8 cellular contexts compared by ENCODE assay signal in genomic region chr6:43053545-43054205, GRCh38. TPM values are rescaled to one million over a fixed set of nuclear protein-coding genes. Genes with fewer than 3 reads are reported as not detected.
DNase-seq lines count a peak whose midpoint lies in the region; ATAC-seq, FAIRE-seq and TF ChIP-seq lines count a peak whose summit lies in the region.

Gene CUL7, minus strand, starts transcription at chr6:43053851. Its CDS starts 1,063 bp downstream, at chr6:43052788.

- POLR2A ChIA-PET in IMR-90 (lab: Charles Lee; ENCODE audit: unreplicated experiment) (interaction anchor here (0.5 to 1.1 kb wide), 5 partner anchors 9 to 303 kb away, joined by 3 to 4 read pairs (median 3); no protein-coding TSS in a partner anchor), OCI-LY7 (lab: Charles Lee) (interaction anchor here (0.7 to 2.4 kb wide), 7 partner anchors 8 to 124 kb away, joined by 3 to 6 read pairs (median 5); partner anchors contain the start of genes CNPY3, KLHDC3, MEA1 and PPP2R5D), endothelial cell of umbilical vein (lab: Charles Lee) (interaction anchor here (0.7 to 0.8 kb wide), 4 partner anchors 33 to 316 kb away, joined by 3 to 7 read pairs (median 5); partner anchors contain the start of genes KLHDC3, MEA1, RRP36 and ZNF318)

- peak; percentile 4; the same call in 1 of the 2 replicates for TF ChIP-seq RAD21 in IMR-90 (IDR thresholded peaks at IDR 0.05; ENCODE audit: low read length)

- peak within 1 kb of the TSS; percentile 54; the same call in 1 of the 3 replicates for H2BK15ac ChIP-seq in IMR-90 (ENCODE audit: low read depth, low read length)

- H3K79me1 ChIP-seq in IMR-90 (ENCODE audit: low read depth in 1 of 2, low read length in 2 of 2) = peaks cover 26 to 60% of the 10 kb centered on the region in 2 experiments

- peaks cover 40% of the 10 kb centered on the region for H3K36me3 ChIP-seq in IMR-90 (ENCODE audit: control insufficient read depth, insufficient read depth, low read length)
- H3K36me3 ChIP-seq in OCI-LY7 (ENCODE audit: insufficient read depth, low read length) = peaks cover 23% of the 10 kb centered on the region
- H3K36me3 ChIP-seq in endothelial cell of umbilical vein (ENCODE audit: control insufficient read depth in 2 of 2, extremely low read depth in 1 of 2, insufficient read depth in 2 of 2, low read length in 2 of 2) = peaks cover 0 to 11% of the 10 kb centered on the region in 2 experiments

- H3K4ac ChIP-seq in IMR-90 (ENCODE audit: low read depth, low read length) = peak within 1 kb of the TSS; percentile 98

- H3K27ac ChIP-seq in IMR-90 (ENCODE audit: insufficient read depth, low read length) (peak within 1 kb of the TSS; percentile 87), OCI-LY7 (ENCODE audit: low read depth, low read length, poor library complexity, severe bottlenecking) (peak within 1 kb of the TSS; percentile 57), endothelial cell of umbilical vein (ENCODE audit: insufficient read depth, low read depth, low read length) (peak within 1 kb of the TSS; percentile 82)

- WGBS in IMR-90 (ENCODE audit: extremely low coverage in 2 of 2, insufficient read length in 1 of 2), 2 experiments = 0% methylated on average over 14 of the region's 45 CpGs; no CpG with 5 or more reads in 1 of the 2 experiments

- H3K9me3 ChIP-seq in IMR-90 (ENCODE audit: control insufficient read depth, insufficient read depth, low read length) = no peaks in the 10 kb centered on the region
- no peaks in the 10 kb centered on the region for H3K9me3 ChIP-seq in OCI-LY7 (ENCODE audit: low read length)
- no peaks in the 10 kb centered on the region for H3K9me3 ChIP-seq in endothelial cell of umbilical vein (replicated peaks; ENCODE audit: control insufficient read depth, insufficient read depth, low read length)

- H3K9ac ChIP-seq in IMR-90 (ENCODE audit: low read depth, low read length) (peak within 1 kb of the TSS; percentile 95), endothelial cell of umbilical vein (replicated peaks; ENCODE audit: extremely low read depth, insufficient read depth, low read length) (peak within 1 kb of the TSS; percentile 81)

- H4K8ac ChIP-seq in IMR-90 (ENCODE audit: low read depth in 2 of 2, low read length in 2 of 2) = peak within 1 kb of the TSS; percentile 84 to 100

- H3K79me2 ChIP-seq in OCI-LY7 (ENCODE audit: insufficient read depth, low read depth, low read length) (peaks cover 12% of the 10 kb centered on the region), endothelial cell of umbilical vein (ENCODE audit: control insufficient read depth, insufficient read depth, low read length) (peaks cover 11% of the 10 kb centered on the region)

- dilution Hi-C loops in IMR-90 (cut with HindIII; ENCODE audit: low sequenced_read_pairs, unreplicated experiment) (no loop called here), endothelial cell of umbilical vein (cut with MboI; ENCODE audit: extremely low pct_ligation_motif_present, low sequenced_read_pairs) (no loop called here)

- H3K18ac ChIP-seq in IMR-90 (ENCODE audit: low read depth, low read length) = peak within 1 kb of the TSS; percentile 62

- peaks cover 21% of the 10 kb centered on the region for H3K9me1 ChIP-seq in IMR-90 (ENCODE audit: insufficient read depth, low read length)
- H3K9me1 ChIP-seq in endothelial cell of umbilical vein (replicated peaks; ENCODE audit: control insufficient read depth, extremely low read depth, insufficient read depth, low read length) = no peaks in the 10 kb centered on the region

- CTCF ChIA-PET in IMR-90 (lab: Yijun Ruan, JAX) (no interaction called here), OCI-LY7 (lab: Charles Lee; ENCODE audit: unreplicated experiment) (no interaction called here), endothelial cell of umbilical vein (lab: Charles Lee) (interaction anchor here (0.6 to 1.4 kb wide), 9 partner anchors 9 to 94 kb away, joined by 3 to 5 read pairs (median 4); partner anchors contain the start of genes KLHDC3, MEA1, PEX6 and RRP36)

- H2AK5ac ChIP-seq in IMR-90 (ENCODE audit: low read depth, low read length) = peak within 1 kb of the TSS; percentile 100

- BruUV-seq in IMR-90 (replicated peaks; lab: Mats Ljungman, UMichigan) (no TSS peak), OCI-LY7 (replicated peaks; lab: Mats Ljungman, UMichigan) (no TSS peak), endothelial cell of umbilical vein (replicated peaks; lab: Mats Ljungman, UMichigan) (no TSS peak)

- no peaks in the 10 kb centered on the region for H3K27me3 ChIP-seq in IMR-90 (ENCODE audit: control insufficient read depth, insufficient read depth, low read length)
- H3K27me3 ChIP-seq in endothelial cell of umbilical vein (ENCODE audit: control insufficient read depth in 2 of 2, insufficient read depth in 2 of 2, low read length in 2 of 2) = no peaks in the 10 kb centered on the region

- DNase-seq in D721Med (ENCODE audit: insufficient read length, low spot score) = peak; percentile 100
- DNase-seq in IMR-90 = peak; percentile 93
- peak; percentile 89 for DNase-seq in OCI-LY7 (ENCODE audit: low spot score)
- DNase-seq in activated CD8-positive, alpha-beta memory T cell treated with anti-CD3 and anti-CD28 coated beads, Interleukin-2, amount 50 U/mL, for 48 hours = peak; percentile 94
- DNase-seq in endothelial cell of umbilical vein (ENCODE audit: low read depth, low spot score) = peak; percentile 95
- peak; percentile 81 for DNase-seq in middle frontal gyrus (ENCODE audit: extremely low spot score, low spot score)
- peak; percentile 75 to 79 for DNase-seq in stimulated activated CD8-positive, alpha-beta memory T cell treated with anti-CD3 and anti-CD28 coated beads, Interleukin-2, amount 100 ng/mL, for 1 hour (ENCODE audit: low read depth in 2 of 2)

- H2AK9ac ChIP-seq in IMR-90 (replicated peaks; ENCODE audit: low read depth, low read length, poor library complexity) = peak within 1 kb of the TSS; percentile 100

- peak within 1 kb of the TSS; percentile 99 for H3K4me2 ChIP-seq in IMR-90 (ENCODE audit: low read depth, low read length)
- peak within 1 kb of the TSS; percentile 92 for H3K4me2 ChIP-seq in OCI-LY7 (ENCODE audit: low read length)
- H3K4me2 ChIP-seq in endothelial cell of umbilical vein (ENCODE audit: insufficient read depth, low read length) = peak within 1 kb of the TSS; percentile 44

- peak within 1 kb of the TSS; percentile 93 for H2AFZ ChIP-seq in IMR-90 (replicated peaks; ENCODE audit: low read length, poor library complexity)
- H2AFZ ChIP-seq in OCI-LY7 (ENCODE audit: low read length) = peak within 1 kb of the TSS; percentile 58
- H2AFZ ChIP-seq in endothelial cell of umbilical vein (ENCODE audit: low read depth, low read length) = peak within 1 kb of the TSS; percentile 8

- TF ChIP-seq CTCF in D721Med (IDR thresholded peaks at IDR 0.05; ENCODE audit: insufficient read depth, missing control alignments) (no peak), IMR-90 (conservative IDR thresholded peaks at IDR 0.05; ENCODE audit: low read depth, low read length) (0 out of 2 replicates have a peak, but pooled peaks have one; percentile 5), OCI-LY7 (conservative IDR thresholded peaks at IDR 0.05; ENCODE audit: low read length) (no peak), endothelial cell of umbilical vein (IDR thresholded peaks at IDR 0.05; ENCODE audit: extremely low read depth in 1 of 2, insufficient read depth in 1 of 2, low read depth in 1 of 2, low read length in 2 of 2) (no peak)

- H3K23ac ChIP-seq in IMR-90 (ENCODE audit: low read depth, low read length) = peak within 1 kb of the TSS; percentile 98

- H3K4me3 ChIP-seq in IMR-90 (ENCODE audit: insufficient read depth, low read depth, low read length) = peak within 1 kb of the TSS; percentile 68
- H3K4me3 ChIP-seq in OCI-LY7 (ENCODE audit: low read depth, low read length, poor library complexity, severe bottlenecking) = peak within 1 kb of the TSS; percentile 77
- peak within 1 kb of the TSS; percentile 30 to 64 (median 40) for H3K4me3 ChIP-seq in endothelial cell of umbilical vein (replicated peaks in 1 of 3; ENCODE audit: insufficient read depth in 1 of 3, low read depth in 1 of 3, low read length in 3 of 3)

- H4K20me1 ChIP-seq in IMR-90 (ENCODE audit: insufficient read depth, low read length) (no peaks in the 10 kb centered on the region), OCI-LY7 (ENCODE audit: insufficient read depth, low read length) (no peaks in the 10 kb centered on the region), endothelial cell of umbilical vein (replicated peaks; ENCODE audit: control insufficient read depth, extremely low read depth, insufficient read depth, low read length) (no peaks in the 10 kb centered on the region)

- peak; percentile 77 for ATAC-seq in GM21515 (IDR thresholded peaks at IDR 0.05; ENCODE audit: unreplicated experiment)
- peak; percentile 95 for ATAC-seq in IMR-90 (ENCODE audit: low read depth)

- H4K5ac ChIP-seq in IMR-90 (ENCODE audit: low read depth, low read length) = peak within 1 kb of the TSS; percentile 99

- FAIRE-seq in D721Med (lab: Jason Lieb, UNC) = no peak
- FAIRE-seq in endothelial cell of umbilical vein (lab: Jason Lieb, UNC) = peak; percentile 97

- intact Hi-C loops in IMR-90 (cut with micrococcal nuclease) = loop anchor here (1.0 to 5.0 kb wide), 3 partner anchors 9 to 89 kb away; no protein-coding TSS in a partner anchor
- intact Hi-C loops in OCI-LY7 (cut with micrococcal nuclease; ENCODE audit: unreplicated experiment) = loop anchor here (2.0 kb wide), 1 partner anchor 39 kb away; the partner anchor contains the start of gene KLHDC3
- intact Hi-C loops in endothelial cell of umbilical vein (cut with micrococcal nuclease) = loop anchor here (1.0 to 2.0 kb wide), 3 partner anchors 33 to 69 kb away; partner anchors contain the start of genes KLHDC3, PPP2R5D and RRP36

- peaks cover 20% of the 10 kb centered on the region for H3K4me1 ChIP-seq in IMR-90 (ENCODE audit: control insufficient read depth, insufficient read depth, low read length)
- peaks cover 32% of the 10 kb centered on the region for H3K4me1 ChIP-seq in OCI-LY7 (ENCODE audit: insufficient read depth, low read length, poor library complexity, severe bottlenecking)
- peaks cover 16% of the 10 kb centered on the region for H3K4me1 ChIP-seq in endothelial cell of umbilical vein (ENCODE audit: control insufficient read depth, extremely low read depth, insufficient read depth, low read length)

- H4K91ac ChIP-seq in IMR-90 (ENCODE audit: insufficient read depth, low read depth, low read length) = peak within 1 kb of the TSS; percentile 88

- peak within 1 kb of the TSS; percentile 98 for H3K14ac ChIP-seq in IMR-90 (replicated peaks; ENCODE audit: low read depth, low read length)

- peak within 1 kb of the TSS; percentile 89 for H3K56ac ChIP-seq in IMR-90 (ENCODE audit: extremely low read depth, insufficient read depth, low read length)

- peak within 1 kb of the TSS; percentile 87 for H2BK5ac ChIP-seq in IMR-90 (ENCODE audit: low read depth, low read length, poor library complexity, severe bottlenecking)

- in situ Hi-C loops in IMR-90 (cut with MboI; ENCODE audit: low sequenced_read_pairs) = no loop called here

- no peaks in the 10 kb centered on the region for H3K9me2 ChIP-seq in OCI-LY7 (ENCODE audit: insufficient read depth, low read length)

- H2BK20ac ChIP-seq in IMR-90 (ENCODE audit: low read depth, low read length) = no peak within 1 kb of the TSS

- H2BK120ac ChIP-seq in IMR-90 (ENCODE audit: low read depth, low read length) = peak within 1 kb of the TSS; percentile 71

- TF ChIP-seq POLR2A in IMR-90 (IDR thresholded peaks at IDR 0.05; ENCODE audit: low read depth, low read length) (peak; percentile 90), endothelial cell of umbilical vein (IDR thresholded peaks at IDR 0.05; ENCODE audit: low read depth, low read length) (peak; percentile 99)

RNA-seq across cellular contexts. Expression of gene CUL7, which starts in this region (rescaled TPM):
- 33.3 and 39.3 TPM in 2 replicates for total RNA-seq in IMR-90 (2012; rRNA removed)
- polyA plus RNA-seq in IMR-90 (2012; rRNA removed) = 38.0 and 39.9 TPM in 2 replicates
- polyA plus RNA-seq in IMR-90 (2012; cell fraction: cytosol; rRNA removed) = 21.6 and 30.2 TPM in 2 replicates
- polyA plus RNA-seq in IMR-90 (2012; cell fraction: nucleus; rRNA removed; ENCODE audit: low replicate concordance) = 102 and 140 TPM in 2 replicates
- total RNA-seq in OCI-LY7 (2014; rRNA removed; shearing (Covaris generic)) = 14.1 and 16.9 TPM in 2 replicates
- total RNA-seq in OCI-LY7 (2022) = 14.9 and 18.6 TPM in 2 replicates
- 29.4 and 29.7 TPM in 2 replicates for total RNA-seq in endothelial cell of umbilical vein
- 33.7 and 35.4 TPM in 2 replicates for polyA plus RNA-seq in endothelial cell of umbilical vein
- 20.1 and 24.1 TPM in 2 replicates for polyA plus RNA-seq in endothelial cell of umbilical vein (2011; cell fraction: cytosol; rRNA removed)
- polyA plus RNA-seq in endothelial cell of umbilical vein (2011; cell fraction: nucleus; rRNA removed) = 84.7 and 101 TPM in 2 replicates
- 18.2 and 25.1 TPM in 2 replicates for polyA plus RNA-seq in endothelial cell of umbilical vein (2012)
- 47.5 and 57.7 TPM in 2 replicates for polyA minus RNA-seq in endothelial cell of umbilical vein
- polyA minus RNA-seq in endothelial cell of umbilical vein (2011; cell fraction: cytosol; rRNA and poly(A)+ RNA removed) = 4.8 TPM
- polyA minus RNA-seq in endothelial cell of umbilical vein (2011; cell fraction: nucleus; rRNA and poly(A)+ RNA removed) = 21.7 and 28.9 TPM in 2 replicates

Comparison
In these comparisons a context has a peak if more than half of its experiments do, and no peak if none do; other contexts are left out.
1. Peak in every context shown above with its lines: DNase-seq, ATAC-seq, H3K4me3 ChIP-seq and H3K27ac ChIP-seq.
2. H2AFZ ChIP-seq: peak in every context shown above with its lines; median percentile 93 in IMR-90; 58 in OCI-LY7; 8 in endothelial cell of umbilical vein.
3. H3K4me2 ChIP-seq: peak in every context shown above with its lines; median percentile 99 in IMR-90; 92 in OCI-LY7; 44 in endothelial cell of umbilical vein.